9 cellular contexts compared by ENCODE assay signal in the genomic region with DNA sequence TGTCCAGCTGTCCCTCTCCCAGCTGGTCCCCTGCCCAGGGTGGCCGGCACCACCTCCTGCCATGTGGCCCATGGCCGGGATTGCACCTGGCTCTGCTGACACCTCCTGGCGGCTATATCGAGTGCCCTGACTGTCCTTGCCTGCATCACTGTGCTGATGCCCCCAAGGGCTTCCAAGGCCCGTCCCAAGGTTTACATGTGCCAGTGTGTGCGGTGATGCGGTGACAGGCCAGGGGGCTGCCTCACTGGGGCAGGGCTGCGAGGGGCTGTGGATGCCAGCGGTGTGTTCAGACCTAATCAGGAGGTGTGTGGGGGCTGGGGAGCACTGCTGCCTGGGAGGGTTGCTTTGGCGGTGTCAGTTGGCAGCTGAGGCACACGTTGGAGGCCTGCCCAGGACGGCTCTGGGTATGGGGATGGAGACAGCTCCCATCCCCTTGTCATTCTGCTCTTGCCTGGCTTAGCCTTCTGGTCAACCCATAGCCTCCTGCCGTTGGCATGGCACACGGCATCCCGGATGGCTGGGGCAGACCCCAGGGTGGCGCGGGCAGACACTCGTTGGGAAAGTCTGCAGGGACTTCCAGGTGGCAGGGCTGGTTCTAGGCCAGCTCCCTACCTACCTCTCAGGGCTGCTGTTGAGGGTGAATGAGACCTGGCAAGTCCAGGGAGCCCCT. TPM values are rescaled to one million over a fixed set of nuclear protein-coding genes. Genes with fewer than 3 reads are reported as not detected.
DNase-seq lines count a peak whose midpoint lies in the region; ATAC-seq and TF ChIP-seq lines count a peak whose summit lies in the region.
"Had no signal": no experiment of that assay in that cellular context is flagged by ENCODE, and none has a peak within 500 bp of the region (broad histone marks: within the 10 kb centered on the region; RNA-seq: fewer than 3 reads in every experiment).

No MANE protein-coding gene starts in this region.

- peak overlapping the region; percentile 10 for H3K4me2 ChIP-seq in fibroblast of lung (ENCODE audit: extremely low read depth, insufficient read depth, low read length)

- H2AFZ ChIP-seq in fibroblast of lung (ENCODE audit: low read length), result no peak overlapping the region

- peaks cover 3% of the 10 kb centered on the region for H4K20me1 ChIP-seq in fibroblast of lung (ENCODE audit: control insufficient read depth, extremely low read depth, insufficient read depth, low read length)

- H3K4me3 ChIP-seq in fibroblast of lung (replicated peaks in 1 of 4; ENCODE audit: control extremely low read depth in 1 of 4, insufficient read depth in 1 of 4, low read depth in 3 of 4, low read length in 4 of 4) (no peak overlapping the region), sigmoid colon (no peak overlapping the region)

- no peak for TF ChIP-seq CTCF in fibroblast of lung (conservative IDR thresholded peaks at IDR 0.05 in 1 of 2, IDR thresholded peaks at IDR 0.05 in 1 of 2; ENCODE audit: low read depth in 1 of 2, low read length in 2 of 2)
- TF ChIP-seq CTCF in sigmoid colon (IDR thresholded peaks at IDR 0.05), result no peak

- TF ChIP-seq POLR2A in sigmoid colon (IDR thresholded peaks at IDR 0.05), result no peak

- H3K79me2 ChIP-seq in fibroblast of lung (ENCODE audit: control insufficient read depth, insufficient read depth, low read length), result peaks cover 97% of the 10 kb centered on the region

- H3K9ac ChIP-seq in fibroblast of lung (ENCODE audit: insufficient read depth, low read length), result no peak overlapping the region

- no peak for ATAC-seq in HG03045 (IDR thresholded peaks at IDR 0.05; ENCODE audit: unreplicated experiment)
- ATAC-seq in HG02678 (IDR thresholded peaks at IDR 0.05; ENCODE audit: unreplicated experiment), result no peak
- no peak for ATAC-seq in HG02759 (IDR thresholded peaks at IDR 0.05; ENCODE audit: unreplicated experiment)

- peaks cover 27% of the 10 kb centered on the region for H3K4me1 ChIP-seq in fibroblast of lung (ENCODE audit: control insufficient read depth, extremely low read depth, insufficient read depth, low read length)
- peaks cover 0 to 72% (median 58%) of the 10 kb centered on the region in 4 donors for H3K4me1 ChIP-seq in sigmoid colon

- H3K27ac ChIP-seq in fibroblast of lung (ENCODE audit: insufficient read depth, low read length) (peak overlapping the region; percentile 96), sigmoid colon (peak overlapping the region; percentile 91 to 99 (median 98))

- peak in 1 of 4 donors; percentile 32 for TF ChIP-seq EP300 in sigmoid colon (IDR thresholded peaks at IDR 0.05)

- DNase-seq in GM03348 (ENCODE audit: low spot score), result peak; percentile 35
- peak; percentile 12 for DNase-seq in NCI-H2196 treated with DMSO at 0.1 percent for 48 hours (lab: John Stamatoyannopoulos, UW; ENCODE audit: unreplicated experiment)
- no peak for DNase-seq in fibroblast of lung (ENCODE audit: low read depth in 2 of 2)
- peak; percentile 90 for DNase-seq in sigmoid colon
- no peak for DNase-seq in 8988T
- DNase-seq: NCI-H82 had no signal

- no peaks in the 10 kb centered on the region for H3K27me3 ChIP-seq in fibroblast of lung (ENCODE audit: control insufficient read depth, insufficient read depth, low read length)
- H3K27me3 ChIP-seq in sigmoid colon, result no peaks in the 10 kb centered on the region

- intact Hi-C loops in sigmoid colon (cut with DNase I), result no loop called here

- H3K36me3 ChIP-seq in fibroblast of lung (ENCODE audit: control insufficient read depth, insufficient read depth, low read length) (peaks cover 17% of the 10 kb centered on the region), sigmoid colon (no peaks in the 10 kb centered on the region)

- no peaks in the 10 kb centered on the region for H3K9me3 ChIP-seq in fibroblast of lung (ENCODE audit: control insufficient read depth, insufficient read depth, low read depth, low read length)
- H3K9me3 ChIP-seq in sigmoid colon, result no peaks in the 10 kb centered on the region

- WGBS in sigmoid colon, 2 donors, result 73 to 78% methylated on average over 18 of the region's 18 CpGs

RNA-seq across cellular contexts. Expression of a gene that starts 5.5 kb away (rescaled TPM):
- 9.5 and 23.8 TPM in 2 replicates for total RNA-seq in fibroblast of lung
- polyA plus RNA-seq in fibroblast of lung, result 72.0 and 80.9 TPM in 2 replicates
- 104 and 112 TPM in 2 replicates for polyA plus RNA-seq in fibroblast of lung (2012)
- polyA minus RNA-seq in fibroblast of lung (ENCODE audit: low replicate concordance), result 207 and 219 TPM in 2 replicates
- total RNA-seq in sigmoid colon, result 10 to 100 TPM in 3 of 4 donors, 1 to 10 TPM in 1; 9.5 to 23.3 (median 13.3) TPM
- 10 to 100 TPM; 43.8 to 59.1 (median 54.8) TPM for polyA plus RNA-seq in sigmoid colon

RNA-seq across cellular contexts. Expression of a gene that starts 36.8 kb away (rescaled TPM):
- total RNA-seq in fibroblast of lung (3.9 and 9.2 TPM in 2 replicates), sigmoid colon (10 to 100 TPM in 2 of 4 donors, 1 to 10 TPM in 2; 6.8 to 13.8 (median 9.9) TPM)
- polyA plus RNA-seq in fibroblast of lung (1.8 and 5.6 TPM in 2 replicates), sigmoid colon (1 to 10 TPM; 2.5 to 4.5 (median 3.6) TPM)
- 2.7 and 9.6 TPM in 2 replicates for polyA plus RNA-seq in fibroblast of lung (2012)
- polyA minus RNA-seq in fibroblast of lung (ENCODE audit: low replicate concordance), result 4.4 and 14.5 TPM in 2 replicates

Comparison
In these comparisons a context has a peak if more than half of its experiments do, and no peak if none do; other contexts are left out.
1. DNase-seq: peak in GM03348 (single experiment), NCI-H2196 treated with DMSO at 0.1 percent for 48 hours (single experiment) and sigmoid colon (single experiment); none in fibroblast of lung (0 of 2) and 8988T (single experiment).